ENCODE assay signal across 23 cellular contexts in genomic region chr11:132909016-132909606, GRCh38.
"Had no signal": no experiment of that assay in that cellular context is flagged by ENCODE, and none has a peak within 500 bp of the region (broad histone marks: within the 10 kb centered on the region; RNA-seq: fewer than 3 reads in every experiment).

No MANE protein-coding gene starts in this region.

- H3K9me3 ChIP-seq: Peyer's patch had no signal

- H3K4me3 ChIP-seq: K562, Peyer's patch had no signal

- H3K27me3 ChIP-seq: Peyer's patch had no signal

- FAIRE-seq: astrocyte, K562 had no signal

- H3K36me3 ChIP-seq: Peyer's patch had no signal

- DNase-seq: activated CD4-positive, alpha-beta memory T cell treated with anti-CD3 and anti-CD28 coated beads for 36 hours; activated CD4-positive, alpha-beta T cell treated with anti-CD3 and anti-CD28 coated beads for 1 hour; activated CD4-positive, alpha-beta T cell treated with anti-CD3 and anti-CD28 coated beads, Interleukin-2, amount 10 ng/mL, durations not matched to agents 7 days and 5 days; activated CD8-positive, alpha-beta memory T cell treated with anti-CD3 and anti-CD28 coated beads for 24 hours; activated effector memory CD4-positive, alpha-beta T cell treated with anti-CD3 and anti-CD28 coated beads, Interleukin-2, amount 50 U/mL, for 16 hours; activated naive CD4-positive, alpha-beta T cell treated with Interleukin-2 at 50 U/mL for 16 hours; activated naive CD8-positive, alpha-beta T cell treated with anti-CD3 and anti-CD28 coated beads, Interleukin-2, amount 50 U/mL, for 24 hours; activated T-cell treated with anti-CD3 and anti-CD28 coated beads, Interleukin-2, amount 50 U/mL, for 4 hours; amniotic stem cell; Karpas-422; MM.1S; NCI-H1105; NCI-H1436; NCI-H187; NCI-H2081; NCI-H510A treated with DMSO at 0.1 percent for 48 hours; NCI-H69; Peyer's patch; SHP77; T-helper 17 cell; T-helper 9 cell had no signal
